Comparison of ENCODE assay signal across 21 cellular contexts in genomic region chr5:14327624-14328023, GRCh38.
DNase-seq lines count a peak whose midpoint lies in the region; ATAC-seq, FAIRE-seq and TF ChIP-seq lines count a peak whose summit lies in the region.
"Had no signal": no experiment of that assay in that cellular context is flagged by ENCODE, and none has a peak within 500 bp of the region (broad histone marks: within the 10 kb centered on the region; RNA-seq: fewer than 3 reads in every experiment).

No MANE protein-coding gene starts in this region.

- DNase-seq in EH (ENCODE audit: low read depth) (peak; percentile 37), astrocyte (ENCODE audit: low read depth) (peak; percentile 52), fibroblast of pulmonary artery (ENCODE audit: low read depth) (peak; percentile 38), renal cortical epithelial cell (ENCODE audit: low read depth) (peak; percentile 12), NCI-H524 (lab: John Stamatoyannopoulos, UW) (no peak)
- no peak for DNase-seq in activated CD4-positive, alpha-beta T cell treated with anti-CD3 and anti-CD28 coated beads for 48 hours
- DNase-seq in stimulated activated naive CD8-positive, alpha-beta T cell treated with anti-CD3 and anti-CD28 coated beads, Interleukin-15, Interleukin-2, amounts not matched to agents 100 U/mL and 50 U/mL, for 24 hours, result no peak
- DNase-seq: 8988T; Calu3; CD4-positive, alpha-beta memory T cell; DMS153; GDM1; IMR-90; NCI-H187 treated with DMSO at 0.1 percent for 48 hours; NCI-H2227 treated with DMSO at 0.1 percent for 48 hours; NCI-H510A treated with DMSO at 0.1 percent for 48 hours; NCI-H82; Peyer's patch had no signal

- no peaks in the 10 kb centered on the region for H3K27me3 ChIP-seq in astrocyte (ENCODE audit: insufficient read depth, low read length)
- H3K27me3 ChIP-seq: BLaER1 treated with 17β-estradiol and CSF1 and Interleukin-3, amounts not matched to agents 10 nM and 100 nM; Peyer's patch had no signal

- H2AFZ ChIP-seq in astrocyte (ENCODE audit: low read depth, low read length), result no peak overlapping the region

- no peak for TF ChIP-seq CTCF in astrocyte (IDR thresholded peaks at IDR 0.05; ENCODE audit: insufficient read depth, low read depth, low read length)
- no peak for TF ChIP-seq CTCF in fibroblast of pulmonary artery (IDR thresholded peaks at IDR 0.05; ENCODE audit: low read length, missing control alignments)

- H3K9me3 ChIP-seq in astrocyte (ENCODE audit: insufficient read depth, low read depth, low read length), result no peaks in the 10 kb centered on the region
- H3K9me3 ChIP-seq: BLaER1 treated with 17β-estradiol and CSF1 and Interleukin-3, amounts not matched to agents 10 nM and 100 nM; Peyer's patch had no signal

- H3K9me3 Mint-ChIP-seq in astrocyte (ENCODE audit: unreplicated experiment), result no peaks in the 10 kb centered on the region
- H3K9me3 Mint-ChIP-seq: CD4-positive, alpha-beta memory T cell had no signal

- no peak overlapping the region for H3K27ac Mint-ChIP-seq in astrocyte (ENCODE audit: unreplicated experiment)
- H3K27ac Mint-ChIP-seq: CD4-positive, alpha-beta memory T cell had no signal

- peaks cover 27% of the 10 kb centered on the region for H3K36me3 Mint-ChIP-seq in astrocyte (ENCODE audit: low read depth, unreplicated experiment)
- H3K36me3 Mint-ChIP-seq: CD4-positive, alpha-beta memory T cell had no signal

- H3K36me3 ChIP-seq in astrocyte (ENCODE audit: insufficient read depth, low read length), result peaks cover 53% of the 10 kb centered on the region

- no peak overlapping the region for H3K9ac ChIP-seq in astrocyte (ENCODE audit: low read length)
- H3K9ac ChIP-seq: BLaER1 treated with 17β-estradiol and CSF1 and Interleukin-3, amounts not matched to agents 10 nM and 100 nM had no signal

- no peak overlapping the region for H3K4me3 Mint-ChIP-seq in astrocyte (ENCODE audit: unreplicated experiment)
- H3K4me3 Mint-ChIP-seq: CD4-positive, alpha-beta memory T cell had no signal

- peaks cover 22% of the 10 kb centered on the region for H3K4me1 ChIP-seq in astrocyte (ENCODE audit: insufficient read depth, low read length)
- H3K4me1 ChIP-seq: Peyer's patch had no signal

- H4K20me1 ChIP-seq in astrocyte (ENCODE audit: insufficient read depth, low read length), result peaks cover 89% of the 10 kb centered on the region

- no peak for ATAC-seq in GM19035 (IDR thresholded peaks at IDR 0.05; ENCODE audit: unreplicated experiment)
- no peak for ATAC-seq in stimulated activated naive CD8-positive, alpha-beta T cell treated with anti-CD3 and anti-CD28 coated beads, Interleukin-15, Interleukin-2, amounts not matched to agents 100 U/mL and 50 U/mL, for 24 hours

- no peak overlapping the region for H3K4me2 ChIP-seq in astrocyte (ENCODE audit: low read length)
- H3K4me2 ChIP-seq: BLaER1 treated with 17β-estradiol and CSF1 and Interleukin-3, amounts not matched to agents 10 nM and 100 nM had no signal

- H3K4me3 ChIP-seq in astrocyte (ENCODE audit: insufficient read depth, low read depth, low read length) (no peak overlapping the region), fibroblast of pulmonary artery (replicated peaks; ENCODE audit: low read depth, low read length) (no peak overlapping the region)
- H3K4me3 ChIP-seq: BLaER1 treated with 17β-estradiol and CSF1 and Interleukin-3, amounts not matched to agents 10 nM and 100 nM; Peyer's patch had no signal

- peaks cover 98% of the 10 kb centered on the region for H3K79me2 ChIP-seq in astrocyte (ENCODE audit: insufficient read depth, low read length)

- peaks cover 56% of the 10 kb centered on the region for H3K4me1 Mint-ChIP-seq in astrocyte (ENCODE audit: low read depth, unreplicated experiment)

- H3K27ac ChIP-seq in astrocyte (ENCODE audit: low read depth, low read length), result no peak overlapping the region
- H3K27ac ChIP-seq: BLaER1 treated with 17β-estradiol and CSF1 and Interleukin-3, amounts not matched to agents 10 nM and 100 nM; Peyer's patch had no signal

- H3K27me3 Mint-ChIP-seq in astrocyte (ENCODE audit: low read depth, unreplicated experiment), result no peaks in the 10 kb centered on the region

- FAIRE-seq in astrocyte (lab: Jason Lieb, UNC), result no peak
- FAIRE-seq: GM18507 had no signal

Comparison
In these comparisons a context has a peak if more than half of its experiments do, and no peak if none do; other contexts are left out.
1. DNase-seq: peak in EH (single experiment), astrocyte (single experiment), fibroblast of pulmonary artery (single experiment) and renal cortical epithelial cell (single experiment); none in NCI-H524 (0 of 2), activated CD4-positive, alpha-beta T cell treated with anti-CD3 and anti-CD28 coated beads for 48 hours (single experiment) and stimulated activated naive CD8-positive, alpha-beta T cell treated with anti-CD3 and anti-CD28 coated beads, Interleukin-15, Interleukin-2, amounts not matched to agents 100 U/mL and 50 U/mL, for 24 hours (single experiment).